Comparison of ENCODE assay signal across 12 cellular contexts in genomic region chr15:33013827-33014445, GRCh38.
A peak's percentile ranks its signal among the peaks of the same experiment; 100 is the strongest.
DNase-seq lines count a peak whose midpoint lies in the region; ATAC-seq and TF ChIP-seq lines count a peak whose summit lies in the region.
"Had no signal": no experiment of that assay in that cellular context is flagged by ENCODE, and none has a peak within 500 bp of the region (broad histone marks: within the 10 kb centered on the region; RNA-seq: fewer than 3 reads in every experiment).

No MANE protein-coding gene starts in this region.

- H3K4ac ChIP-seq in IMR-90 (ENCODE audit: low read depth, low read length): peak overlapping the region; percentile 44; the same call in 1 of the 2 replicates

- DNase-seq in IMR-90: peak; percentile 80
- DNase-seq in astrocyte of the spinal cord (ENCODE audit: low read depth, low spot score): peak; percentile 67
- DNase-seq in left lung: no peak
- DNase-seq in vagina (ENCODE audit: extremely low spot score in 2 of 2): no peak
- DNase-seq in NCI-H2107 treated with DMSO at 0.1 percent for 48 hours (lab: John Stamatoyannopoulos, UW; ENCODE audit: unreplicated experiment): no peak
- DNase-seq in sigmoid colon: no peak
- DNase-seq: CD8-positive, alpha-beta memory T cell; foreskin melanocyte; Right ventricle myocardium superior had no signal

- no CpG with 5 or more reads among the region's 3 CpGs for WGBS in IMR-90 (ENCODE audit: extremely low coverage in 2 of 2, insufficient read length in 1 of 2), 2 experiments
- 46 to 63% methylated on average over 3 of the region's 3 CpGs for WGBS in sigmoid colon, 2 donors

- H2BK20ac ChIP-seq in IMR-90 (ENCODE audit: low read depth, low read length): peak overlapping the region; percentile 53; the same call in 1 of the 2 replicates

- no peak overlapping the region for H3K4me3 ChIP-seq in BLaER1 treated with 17β-estradiol and CSF1 and Interleukin-3, amounts not matched to agents 10 nM and 100 nM
- no peak overlapping the region for H3K4me3 ChIP-seq in IMR-90 (ENCODE audit: insufficient read depth, low read depth, low read length)
- H3K4me3 ChIP-seq in astrocyte of the spinal cord (ENCODE audit: low read depth, low read length): no peak overlapping the region
- H3K4me3 ChIP-seq in left lung: no peak overlapping the region
- H3K4me3 ChIP-seq in vagina: no peak overlapping the region
- no peak overlapping the region for H3K4me3 ChIP-seq in sigmoid colon

- H2AK5ac ChIP-seq in IMR-90 (ENCODE audit: low read depth, low read length): peak overlapping the region; percentile 63; the same call in 1 of the 2 replicates

- no peak overlapping the region for H2AFZ ChIP-seq in IMR-90 (replicated peaks; ENCODE audit: low read length, poor library complexity)

- no peak overlapping the region for H2BK15ac ChIP-seq in IMR-90 (ENCODE audit: low read depth, low read length)

- H3K23ac ChIP-seq in IMR-90 (ENCODE audit: low read depth, low read length): peak overlapping the region; percentile 6

- H3K9ac ChIP-seq in BLaER1 treated with 17β-estradiol and CSF1 and Interleukin-3, amounts not matched to agents 10 nM and 100 nM: no peak overlapping the region
- no peak overlapping the region for H3K9ac ChIP-seq in IMR-90 (ENCODE audit: low read depth, low read length)

- H3K14ac ChIP-seq in IMR-90 (replicated peaks; ENCODE audit: low read depth, low read length): peak overlapping the region; percentile 24; the same call in 1 of the 2 replicates

- CTCF ChIA-PET in IMR-90 (lab: Yijun Ruan, JAX): interaction anchor here (0.7 to 1.3 kb wide), 5 partner anchors 73 to 363 kb away, joined by 3 to 5 read pairs (median 3); no protein-coding TSS in a partner anchor

- peaks cover under 1 to 29% (median 4%) of the 10 kb centered on the region in 10 experiments; a peak in 17 of 20 replicates for H3K4me1 ChIP-seq in BLaER1 treated with 17β-estradiol and CSF1 and Interleukin-3, amounts not matched to agents 10 nM and 100 nM
- H3K4me1 ChIP-seq in IMR-90 (ENCODE audit: control insufficient read depth, insufficient read depth, low read length) (peaks cover 10% of the 10 kb centered on the region), left lung (no peaks in the 10 kb centered on the region), vagina (no peaks in the 10 kb centered on the region), sigmoid colon (no peaks in the 10 kb centered on the region)

- H3K27ac ChIP-seq in BLaER1 treated with 17β-estradiol and CSF1 and Interleukin-3, amounts not matched to agents 10 nM and 100 nM: no peak overlapping the region
- H3K27ac ChIP-seq in IMR-90 (ENCODE audit: insufficient read depth, low read length) (peak overlapping the region; percentile 10; the same call in 1 of the 2 replicates), left lung (no peak overlapping the region), vagina (no peak overlapping the region), sigmoid colon (no peak overlapping the region)

- TF ChIP-seq EP300 in sigmoid colon (IDR thresholded peaks at IDR 0.05): no peak

- TF ChIP-seq POLR2A in IMR-90 (IDR thresholded peaks at IDR 0.05; ENCODE audit: low read depth, low read length) (no peak), vagina (IDR thresholded peaks at IDR 0.05) (no peak), sigmoid colon (IDR thresholded peaks at IDR 0.05) (no peak)

- POLR2A ChIA-PET in IMR-90 (lab: Charles Lee; ENCODE audit: unreplicated experiment): no interaction called here

- H3K27me3 ChIP-seq in BLaER1 treated with 17β-estradiol and CSF1 and Interleukin-3, amounts not matched to agents 10 nM and 100 nM: no peaks in the 10 kb centered on the region
- H3K27me3 ChIP-seq in IMR-90 (ENCODE audit: control insufficient read depth, insufficient read depth, low read length) (no peaks in the 10 kb centered on the region), left lung (no peaks in the 10 kb centered on the region), vagina (no peaks in the 10 kb centered on the region), sigmoid colon (no peaks in the 10 kb centered on the region)

- peak overlapping the region; percentile 48; the same call in 1 of the 2 replicates for H4K5ac ChIP-seq in IMR-90 (ENCODE audit: low read depth, low read length)

- H3K9me1 ChIP-seq in IMR-90 (ENCODE audit: insufficient read depth, low read length): peaks cover 10% of the 10 kb centered on the region; the same call in 1 of the 2 replicates

- TF ChIP-seq CTCF in IMR-90 (conservative IDR thresholded peaks at IDR 0.05; ENCODE audit: low read depth, low read length) (no peak), astrocyte of the spinal cord (IDR thresholded peaks at IDR 0.05; ENCODE audit: low read depth, low read length) (no peak), left lung (IDR thresholded peaks at IDR 0.05) (no peak), vagina (IDR thresholded peaks at IDR 0.05) (no peak), sigmoid colon (IDR thresholded peaks at IDR 0.05) (no peak)

- no peak for TF ChIP-seq RAD21 in IMR-90 (IDR thresholded peaks at IDR 0.05; ENCODE audit: low read length)

- peaks cover 0 to 18% (median 8%) of the 10 kb centered on the region in 11 experiments; a peak in 10 of 22 replicates for H3K9me3 ChIP-seq in BLaER1 treated with 17β-estradiol and CSF1 and Interleukin-3, amounts not matched to agents 10 nM and 100 nM (replicated peaks in 1 of 11)
- H3K9me3 ChIP-seq in IMR-90 (ENCODE audit: control insufficient read depth, insufficient read depth, low read length): no peaks in the 10 kb centered on the region
- H3K9me3 ChIP-seq in left lung: no peaks in the 10 kb centered on the region
- H3K9me3 ChIP-seq in vagina: no peaks in the 10 kb centered on the region
- H3K9me3 ChIP-seq in sigmoid colon: no peaks in the 10 kb centered on the region

- ATAC-seq in IMR-90 (ENCODE audit: low read depth) (peak; percentile 87), left lung (peak; percentile 74), GM19328 (IDR thresholded peaks at IDR 0.05; ENCODE audit: unreplicated experiment) (no peak)
- ATAC-seq: left lobe of liver had no signal

- no peak overlapping the region; the same call in 1 of the 2 replicates for H3K56ac ChIP-seq in IMR-90 (ENCODE audit: extremely low read depth, insufficient read depth, low read length)

- peak overlapping the region in 1 of 2 experiments; percentile 23; a peak in 1 of 4 replicates for H4K8ac ChIP-seq in IMR-90 (ENCODE audit: low read depth in 2 of 2, low read length in 2 of 2)

- peaks cover 0 to 33% (median 0%) of the 10 kb centered on the region in 11 experiments; a peak in 4 of 22 replicates for H3K36me3 ChIP-seq in BLaER1 treated with 17β-estradiol and CSF1 and Interleukin-3, amounts not matched to agents 10 nM and 100 nM
- H3K36me3 ChIP-seq in IMR-90 (ENCODE audit: control insufficient read depth, insufficient read depth, low read length) (peaks cover 4% of the 10 kb centered on the region; the same call in 1 of the 2 replicates), left lung (peaks cover 0 to 7% of the 10 kb centered on the region in 2 donors), vagina (no peaks in the 10 kb centered on the region), sigmoid colon (no peaks in the 10 kb centered on the region)

- in situ Hi-C loops in IMR-90 (cut with MboI; ENCODE audit: low sequenced_read_pairs): no loop called here
- in situ Hi-C loops in astrocyte of the spinal cord (cut with HindIII; ENCODE audit: low sequenced_read_pairs): no loop called here

- intact Hi-C loops in IMR-90 (cut with micrococcal nuclease) (no loop called here), left lung (cut with DNase I) (no loop called here), vagina (cut with DNase I) (no loop called here), sigmoid colon (cut with DNase I) (no loop called here)

- H4K91ac ChIP-seq in IMR-90 (ENCODE audit: insufficient read depth, low read depth, low read length): 0 out of 2 replicates have a peak overlapping the region, but pooled peaks have one; percentile 20

- peak overlapping the region; percentile 70 for H2BK5ac ChIP-seq in IMR-90 (ENCODE audit: low read depth, low read length, poor library complexity, severe bottlenecking)

- no TSS peak for BruUV-seq in IMR-90 (replicated peaks; lab: Mats Ljungman, UMichigan)

- peak overlapping the region in 7 of 11 experiments; percentile 4 to 39 (median 26); a peak in 9 of 22 replicates for H3K4me2 ChIP-seq in BLaER1 treated with 17β-estradiol and CSF1 and Interleukin-3, amounts not matched to agents 10 nM and 100 nM
- H3K4me2 ChIP-seq in IMR-90 (ENCODE audit: low read depth, low read length): peak overlapping the region; percentile 56

- peaks cover 0 to 100% (median 0%) of the 10 kb centered on the region in 11 experiments; a peak in 4 of 22 replicates for H4K20me1 ChIP-seq in BLaER1 treated with 17β-estradiol and CSF1 and Interleukin-3, amounts not matched to agents 10 nM and 100 nM
- H4K20me1 ChIP-seq in IMR-90 (ENCODE audit: insufficient read depth, low read length): peaks cover 25% of the 10 kb centered on the region; the same call in 1 of the 2 replicates

- H3K18ac ChIP-seq in IMR-90 (ENCODE audit: low read depth, low read length): peak overlapping the region; percentile 34

- dilution Hi-C loops in IMR-90 (cut with HindIII; ENCODE audit: low sequenced_read_pairs, unreplicated experiment): no loop called here

- no peak overlapping the region for H2AK9ac ChIP-seq in IMR-90 (replicated peaks; ENCODE audit: low read depth, low read length, poor library complexity)

- peak overlapping the region; percentile 52; the same call in 1 of the 2 replicates for H2BK120ac ChIP-seq in IMR-90 (ENCODE audit: low read depth, low read length)

- peaks cover 13 to 61% of the 10 kb centered on the region in 2 experiments; a peak in 3 of 4 replicates for H3K79me1 ChIP-seq in IMR-90 (ENCODE audit: low read depth in 1 of 2, low read length in 2 of 2)

TF ChIP-seq in IMR-90, 13 proteins besides CTCF, POLR2A, EP300 and RAD21:
- TF ChIP-seq CEBPB (IDR thresholded peaks at IDR 0.05; ENCODE audit: low read depth, low read length): peak; percentile 51; the same call in 1 of the 2 replicates
- TF ChIP-seq NFE2L2 (IDR thresholded peaks at IDR 0.05; ENCODE audit: low read depth, low read length): no peak
- TF ChIP-seq RFX5 (IDR thresholded peaks at IDR 0.05; ENCODE audit: low read depth, low read length): no peak
- TF ChIP-seq BHLHE40 (IDR thresholded peaks at IDR 0.05; ENCODE audit: low read depth, low read length): peak; percentile 28; the same call in 1 of the 2 replicates
- peak; percentile 70; the same call in 1 of the 2 replicates for TF ChIP-seq FOS (IDR thresholded peaks at IDR 0.05; ENCODE audit: low read depth, low read length)
- TF ChIP-seq MXI1 (IDR thresholded peaks at IDR 0.05; ENCODE audit: borderline replicate concordance, low read depth, low read length): 0 out of 2 replicates have a peak, but pooled peaks have one; percentile 21

Comparison
In these comparisons a context has a peak if more than half of its experiments do, and no peak if none do; other contexts are left out.
1. DNase-seq: peak in IMR-90 (single experiment) and astrocyte of the spinal cord (single experiment); none in left lung (0 of 2), vagina (0 of 2), NCI-H2107 treated with DMSO at 0.1 percent for 48 hours (single experiment) and sigmoid colon (single experiment).